Comparison of ENCODE assay signal across 29 cellular contexts in the genomic region with DNA sequence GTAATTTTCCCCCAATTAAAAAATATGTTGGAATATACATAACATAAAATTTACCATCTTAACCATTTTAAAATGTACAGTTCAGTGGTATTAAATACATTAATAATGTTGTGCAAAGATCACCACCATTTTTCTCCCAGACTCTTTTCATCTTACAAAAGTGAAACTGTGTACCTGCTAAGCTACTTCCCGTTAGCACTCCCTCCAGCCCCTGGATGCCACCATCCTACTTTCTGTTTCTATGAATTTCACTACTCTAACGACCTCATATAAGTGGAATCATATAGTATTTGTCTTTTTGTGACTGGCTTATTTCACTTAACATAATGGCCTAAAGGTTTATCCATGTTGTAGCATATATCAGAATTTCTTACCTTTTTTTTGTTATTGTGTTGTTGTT.
"Had no signal": no experiment of that assay in that cellular context is flagged by ENCODE, and none has a peak within 500 bp of the region (broad histone marks: within the 10 kb centered on the region; RNA-seq: fewer than 3 reads in every experiment).

No MANE protein-coding gene starts in this region.

- H3K4me3 Mint-ChIP-seq: activated CD4-positive, alpha-beta memory T cell treated with anti-CD3 and anti-CD28 coated beads for 36 hours; activated T-cell treated with anti-CD3 and anti-CD28 coated beads, Interleukin-2, amount 50 U/mL, for 72 hours; neural crest cell; stimulated activated effector memory CD8-positive, alpha-beta T cell treated with anti-CD3 and anti-CD28 coated beads, Interleukin-12 subunit alpha, Interleukin-12 subunit beta, amount 100 ng/mL, for 72 hours; stimulated activated naive CD8-positive, alpha-beta T cell treated with anti-CD3 and anti-CD28 coated beads, Interleukin-15, Interleukin-2, amounts not matched to agents 100 ng/mL and 50 ng/mL, for 24 hours had no signal

- H3K36me3 ChIP-seq: adrenal gland, colonic mucosa, esophagus squamous epithelium, heart right ventricle, sigmoid colon, thoracic aorta had no signal

- H3K27me3 Mint-ChIP-seq: activated CD4-positive, alpha-beta memory T cell treated with anti-CD3 and anti-CD28 coated beads for 36 hours; stimulated activated naive CD8-positive, alpha-beta T cell treated with anti-CD3 and anti-CD28 coated beads, Interleukin-15, Interleukin-2, amounts not matched to agents 100 ng/mL and 50 ng/mL, for 24 hours had no signal

- ATAC-seq: activated T-cell treated with anti-CD3 and anti-CD28 coated beads, Interleukin-2, amount 50 U/mL, for 72 hours; body of pancreas; heart right ventricle; naive thymus-derived CD8-positive, alpha-beta T cell; psoas muscle; stimulated activated effector memory CD8-positive, alpha-beta T cell treated with anti-CD3 and anti-CD28 coated beads, Interleukin-12 subunit alpha, Interleukin-12 subunit beta, amount 100 ng/mL, for 72 hours had no signal

- H3K36me3 Mint-ChIP-seq: stimulated activated effector memory CD8-positive, alpha-beta T cell treated with anti-CD3 and anti-CD28 coated beads, Interleukin-12 subunit alpha, Interleukin-12 subunit beta, amount 100 ng/mL, for 72 hours had no signal

- H3K4me1 Mint-ChIP-seq: neural crest cell; stimulated activated effector memory CD8-positive, alpha-beta T cell treated with anti-CD3 and anti-CD28 coated beads, Interleukin-12 subunit alpha, Interleukin-12 subunit beta, amount 100 ng/mL, for 72 hours had no signal

- H3K9me3 ChIP-seq: adrenal gland, body of pancreas, colonic mucosa, esophagus squamous epithelium, psoas muscle, sigmoid colon, thoracic aorta had no signal

- H3K27ac Mint-ChIP-seq: activated CD4-positive, alpha-beta memory T cell treated with anti-CD3 and anti-CD28 coated beads for 36 hours; activated T-cell treated with anti-CD3 and anti-CD28 coated beads, Interleukin-2, amount 50 U/mL, for 72 hours; stimulated activated effector memory CD8-positive, alpha-beta T cell treated with anti-CD3 and anti-CD28 coated beads, Interleukin-12 subunit alpha, Interleukin-12 subunit beta, amount 100 ng/mL, for 72 hours; stimulated activated naive CD8-positive, alpha-beta T cell treated with anti-CD3 and anti-CD28 coated beads, Interleukin-15, Interleukin-2, amounts not matched to agents 100 ng/mL and 50 ng/mL, for 24 hours had no signal

- DNase-seq: activated CD4-positive, alpha-beta memory T cell treated with anti-CD3 and anti-CD28 coated beads for 36 hours; activated CD4-positive, CD25-positive, alpha-beta regulatory T cell treated with anti-CD3 and anti-CD28 coated beads, Interleukin-2, amount 50 U/mL, for 72 hours; activated naive CD4-positive, alpha-beta T cell; activated T-cell treated with anti-CD3 and anti-CD28 coated beads for 4 hours; activated T-cell treated with anti-CD3 and anti-CD28 coated beads, Interleukin-2, amount 50 U/mL, for 72 hours; adrenal gland; aorta; body of pancreas; cerebellar nuclear complex; colonic mucosa; effector CD8-positive, alpha-beta T cell; esophagus squamous epithelium; foreskin melanocyte; heart right ventricle; midbrain; naive thymus-derived CD8-positive, alpha-beta T cell; occipital lobe; psoas muscle; sigmoid colon; small intestine; stimulated activated CD4-positive, alpha-beta T cell treated with anti-CD3 and anti-CD28 coated beads, Interleukin-4, amount 100 ng/mL, for 24 hours; T1000; trophoblast cell had no signal

- H3K79me2 ChIP-seq: parathyroid adenoma had no signal

- H3K27me3 ChIP-seq: adrenal gland, body of pancreas, colonic mucosa, esophagus squamous epithelium, heart right ventricle, sigmoid colon had no signal

- H3K4me1 ChIP-seq: adrenal gland, body of pancreas, colonic mucosa, heart right ventricle, parathyroid adenoma, psoas muscle, sigmoid colon had no signal

- H2AFZ ChIP-seq: parathyroid adenoma had no signal

- H3K27ac ChIP-seq: adrenal gland, body of pancreas, colonic mucosa, epithelial cell of prostate, esophagus squamous epithelium, heart right ventricle, parathyroid adenoma, psoas muscle, sigmoid colon, thoracic aorta had no signal

- H3K9ac ChIP-seq: parathyroid adenoma had no signal

- H3K4me3 ChIP-seq: adrenal gland, body of pancreas, colonic mucosa, esophagus squamous epithelium, heart right ventricle, psoas muscle, sigmoid colon, thoracic aorta had no signal
